Comparison of ENCODE assay signal across 9 cellular contexts in the genomic region with DNA sequence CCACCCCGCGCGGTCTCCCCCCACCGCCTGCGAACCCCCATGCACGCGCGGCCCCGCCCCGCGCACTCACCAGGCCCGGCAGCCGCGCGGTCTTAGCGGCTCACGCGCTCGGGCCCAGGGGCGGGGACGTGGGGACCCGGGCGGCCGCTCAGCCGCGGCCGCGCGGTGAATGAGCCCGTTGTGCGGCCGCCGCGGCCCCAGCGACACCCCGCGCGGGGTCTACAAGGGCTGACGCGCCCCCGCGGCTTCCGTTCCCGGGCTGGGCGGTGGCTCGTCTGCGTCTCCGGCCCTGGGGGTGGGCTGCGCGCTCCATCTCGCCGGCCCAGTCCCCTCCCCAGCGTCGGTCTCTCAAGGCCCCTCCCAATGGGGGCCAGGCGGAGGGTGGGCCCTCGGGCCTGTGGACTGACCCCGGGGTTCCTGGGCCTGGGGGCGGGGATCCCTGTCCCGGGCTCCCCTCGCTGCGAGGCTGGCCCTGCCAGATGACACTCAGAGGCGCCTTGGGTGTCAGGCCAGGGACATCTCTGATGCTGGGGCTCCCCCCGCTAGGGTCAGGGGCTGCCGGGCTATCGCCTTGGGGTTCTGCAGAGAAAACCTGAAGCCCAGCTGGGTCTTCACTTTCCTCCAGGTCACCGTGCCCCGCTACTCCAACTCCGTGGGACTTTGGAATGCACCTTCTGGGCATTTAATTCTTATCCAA. TPM values are rescaled to one million over a fixed set of nuclear protein-coding genes. Genes with fewer than 3 reads are reported as not detected.
A peak's percentile ranks its signal among the peaks of the same experiment; 100 is the strongest.
DNase-seq lines count a peak whose midpoint lies in the region; ATAC-seq and TF ChIP-seq lines count a peak whose summit lies in the region.
"Had no signal": no experiment of that assay in that cellular context is flagged by ENCODE, and none has a peak within 500 bp of the region (broad histone marks: within the 10 kb centered on the region; RNA-seq: fewer than 3 reads in every experiment).

No MANE protein-coding gene starts in this region.

- H3K4me1 Mint-ChIP-seq in central memory CD8-positive, alpha-beta T cell = peaks cover 9% of the 10 kb centered on the region

- no peak overlapping the region for H3K27ac Mint-ChIP-seq in central memory CD8-positive, alpha-beta T cell (ENCODE audit: low read depth)

- H3K4me3 Mint-ChIP-seq in central memory CD8-positive, alpha-beta T cell = peak overlapping the region; percentile 31

- intact Hi-C loops in left lung (cut with DNase I) (no loop called here), testis (cut with DNase I; ENCODE audit: low total_unique reads) (no loop called here)

- no peaks in the 10 kb centered on the region for H3K9me3 ChIP-seq in left lung
- no peaks in the 10 kb centered on the region for H3K9me3 ChIP-seq in testis

- H3K9me3 Mint-ChIP-seq in central memory CD8-positive, alpha-beta T cell = no peaks in the 10 kb centered on the region

- H3K27me3 ChIP-seq in left lung (peaks cover 47 to 76% of the 10 kb centered on the region in 2 donors), testis (no peaks in the 10 kb centered on the region)

- H3K4me1 ChIP-seq in left lung (peaks cover 8 to 20% of the 10 kb centered on the region in 2 donors), testis (peaks cover 7% of the 10 kb centered on the region)

- ATAC-seq in activated CD4-positive, CD25-positive, alpha-beta regulatory T cell treated with anti-CD3 and anti-CD28 coated beads, Interleukin-2, amount 50 U/mL, for 24 hours = peak; percentile 19 to 39
- ATAC-seq in central memory CD8-positive, alpha-beta T cell (replicated peaks; ENCODE audit: extremely low read depth, poor library complexity, severe bottlenecking) = peak; percentile 43
- ATAC-seq in left lung (peak; percentile 17), HG02970 (IDR thresholded peaks at IDR 0.05; ENCODE audit: low FRiP score, unreplicated experiment) (no peak)

- peaks cover 2% of the 10 kb centered on the region for H3K36me3 Mint-ChIP-seq in central memory CD8-positive, alpha-beta T cell (ENCODE audit: insufficient read depth)

- H3K27ac ChIP-seq in left lung = no peak overlapping the region
- H3K27ac ChIP-seq in testis = no peak overlapping the region
- H3K27ac ChIP-seq: C4-2B had no signal

- TF ChIP-seq CTCF in left lung (IDR thresholded peaks at IDR 0.05) = no peak
- TF ChIP-seq CTCF in testis (IDR thresholded peaks at IDR 0.05) = no peak

- DNase-seq in activated CD4-positive, CD25-positive, alpha-beta regulatory T cell treated with anti-CD3 and anti-CD28 coated beads, Interleukin-2, amount 50 U/mL, for 72 hours = no peak
- DNase-seq in central memory CD8-positive, alpha-beta T cell (ENCODE audit: low spot score in 2 of 2) = no peak
- DNase-seq in left lung = peak in 1 of 2 donors; percentile 77
- no peak for DNase-seq in testis
- no peak for DNase-seq in NCI-H510A (lab: John Stamatoyannopoulos, UW)
- no peak for DNase-seq in NCI-H2081 treated with DMSO at 0.1 percent for 48 hours (lab: John Stamatoyannopoulos, UW)

- H3K27me3 Mint-ChIP-seq in central memory CD8-positive, alpha-beta T cell = peaks cover 35% of the 10 kb centered on the region

- TF ChIP-seq POLR2A in testis (IDR thresholded peaks at IDR 0.05) = no peak

- 5% methylated on average over 30 of the region's 68 CpGs; no CpG with 5 or more reads in 1 of the 2 donors for WGBS in testis, 2 donors

- no peaks in the 10 kb centered on the region for H3K36me3 ChIP-seq in left lung
- H3K36me3 ChIP-seq in testis (ENCODE audit: low read depth, missing control alignments) = no peaks in the 10 kb centered on the region

- H3K4me3 ChIP-seq in left lung = peak overlapping the region in 1 of 2 donors; percentile 3
- peak overlapping the region; percentile 26 to 32 for H3K4me3 ChIP-seq in testis

RNA-seq across cellular contexts. Expression of a gene that starts 4.3 kb away (rescaled TPM):
- under 1 TPM; 0.35 to 0.39 TPM for total RNA-seq in left lung
- 1 to 10 TPM in 1 of 2 donors, under 1 TPM in 1; 0.99 to 2.0 TPM for total RNA-seq in testis
- 0.51 TPM for polyA plus RNA-seq in testis (ENCODE audit: insufficient read depth, low read depth, low replicate concordance)

RNA-seq across cellular contexts. Expression of a gene that starts 10.7 kb away (rescaled TPM):
- 10 to 100 TPM; 33.6 to 46.8 TPM for total RNA-seq in left lung
- total RNA-seq in testis = 10 to 100 TPM; 35.7 to 39.4 TPM
- 8.9 TPM for polyA plus RNA-seq in testis (ENCODE audit: insufficient read depth, low read depth, low replicate concordance)

RNA-seq across cellular contexts. Expression of a gene that starts 13.9 kb away (rescaled TPM):
- 10 to 100 TPM; 23.5 to 31.2 TPM for total RNA-seq in left lung
- 10 to 100 TPM; 13.7 to 25.6 TPM for total RNA-seq in testis
- polyA plus RNA-seq in testis (ENCODE audit: insufficient read depth, low read depth, low replicate concordance) = 14.4 TPM

RNA-seq across cellular contexts. Expression of a gene that starts 24.2 kb away (rescaled TPM):
- total RNA-seq in left lung (10 to 100 TPM; 15.8 to 19.8 TPM), testis (10 to 100 TPM; 20.7 to 22.7 TPM)
- polyA plus RNA-seq in testis (ENCODE audit: insufficient read depth, low read depth, low replicate concordance) = 10.8 TPM
